ENCODE assay signal across 15 cellular contexts in genomic region chr4:83510442-83510841, GRCh38. TPM values are rescaled to one million over a fixed set of nuclear protein-coding genes. Genes with fewer than 3 reads are reported as not detected.
A peak's percentile ranks its signal among the peaks of the same experiment; 100 is the strongest.
DNase-seq lines count a peak whose midpoint lies in the region; ATAC-seq and TF ChIP-seq lines count a peak whose summit lies in the region.
"Had no signal": no experiment of that assay in that cellular context is flagged by ENCODE, and none has a peak within 500 bp of the region (broad histone marks: within the 10 kb centered on the region; RNA-seq: fewer than 3 reads in every experiment).

No MANE protein-coding gene starts in this region.

- H3K27me3 ChIP-seq in Loucy (ENCODE audit: insufficient read depth, low read length, poor library complexity, severe bottlenecking), result no peaks in the 10 kb centered on the region
- no peaks in the 10 kb centered on the region for H3K27me3 ChIP-seq in neural progenitor cell
- no peaks in the 10 kb centered on the region for H3K27me3 ChIP-seq in H9 (ENCODE audit: insufficient read depth, low read length)

- H4K91ac ChIP-seq in H9 (ENCODE audit: insufficient read length, low read depth, low read length), result no peak overlapping the region

- H3K36me3 ChIP-seq in Loucy (ENCODE audit: insufficient read depth, low read length), result no peaks in the 10 kb centered on the region
- no peaks in the 10 kb centered on the region for H3K36me3 ChIP-seq in neural progenitor cell

- H3K36me3 Mint-ChIP-seq in neural progenitor cell (no peaks in the 10 kb centered on the region), H9 (ENCODE audit: insufficient read depth in 1 of 3, low read depth in 3 of 3) (peaks cover 0 to 5% (median 2%) of the 10 kb centered on the region in 3 experiments; a peak in 1 of 7 replicates)
- H3K36me3 Mint-ChIP-seq in activated CD4-positive, alpha-beta T cell treated with anti-CD3 and anti-CD28 coated beads for 36 hours (ENCODE audit: low read depth), result no peaks in the 10 kb centered on the region

- no peak overlapping the region for H3K9ac ChIP-seq in Loucy (ENCODE audit: low read depth, low read length, poor library complexity, severe bottlenecking)
- no peak overlapping the region for H3K9ac ChIP-seq in neural progenitor cell
- no peak overlapping the region for H3K9ac ChIP-seq in H9 (ENCODE audit: extremely low read depth, insufficient read length, low read length)

- no peak overlapping the region for H2BK12ac ChIP-seq in H9 (ENCODE audit: insufficient read length, low read depth, low read length)

- TF ChIP-seq CTCF in Loucy (conservative IDR thresholded peaks at IDR 0.05; ENCODE audit: low read length) (no peak), neural progenitor cell (IDR thresholded peaks at IDR 0.05) (no peak), H9 (conservative IDR thresholded peaks at IDR 0.05) (no peak)

- no peaks in the 10 kb centered on the region for H3K9me3 Mint-ChIP-seq in neural progenitor cell
- no peaks in the 10 kb centered on the region; a peak in 1 of 5 replicates for H3K9me3 Mint-ChIP-seq in H9
- no peaks in the 10 kb centered on the region for H3K9me3 Mint-ChIP-seq in activated CD4-positive, alpha-beta T cell treated with anti-CD3 and anti-CD28 coated beads for 36 hours (ENCODE audit: low read depth)
- H3K9me3 Mint-ChIP-seq: CD4-positive, alpha-beta T cell had no signal

- no peak overlapping the region for H3K27ac Mint-ChIP-seq in neural progenitor cell
- H3K27ac Mint-ChIP-seq in H9, result no peak overlapping the region
- no peak overlapping the region for H3K27ac Mint-ChIP-seq in activated CD4-positive, alpha-beta T cell treated with anti-CD3 and anti-CD28 coated beads for 36 hours
- H3K27ac Mint-ChIP-seq: B cell; CD4-positive, alpha-beta T cell had no signal

- H2AFZ ChIP-seq in Loucy (ENCODE audit: low read length) (peak overlapping the region; percentile 42; the same call in 1 of the 2 replicates), neural progenitor cell (replicated peaks) (peak overlapping the region; percentile 22), H9 (ENCODE audit: low read length) (no peak overlapping the region)

- H3T11ph ChIP-seq in H9 (ENCODE audit: low read length), result no peak overlapping the region

- no peaks in the 10 kb centered on the region for H3K79me1 ChIP-seq in H9 (ENCODE audit: insufficient read depth, low read depth, low read length, poor library complexity, severe bottlenecking)

- H3K4me3 Mint-ChIP-seq in neural progenitor cell, result no peak overlapping the region
- H3K4me3 Mint-ChIP-seq in H9, result no peak overlapping the region
- no peak overlapping the region for H3K4me3 Mint-ChIP-seq in activated CD4-positive, alpha-beta T cell treated with anti-CD3 and anti-CD28 coated beads for 36 hours
- H3K4me3 Mint-ChIP-seq: B cell; CD4-positive, alpha-beta T cell had no signal

- H4K20me1 ChIP-seq in Loucy (ENCODE audit: insufficient read depth, low read length, poor library complexity, severe bottlenecking) (no peaks in the 10 kb centered on the region), neural progenitor cell (ENCODE audit: low read depth) (no peaks in the 10 kb centered on the region), H9 (ENCODE audit: control insufficient read depth, insufficient read depth, insufficient read length) (no peaks in the 10 kb centered on the region)

- H3K23ac ChIP-seq in H9 (ENCODE audit: insufficient read length, low read depth, low read length), result no peak overlapping the region

- POLR2A ChIA-PET in activated CD4-positive, alpha-beta T cell treated with anti-CD3 and anti-CD28 coated beads for 36 hours (lab: Charles Lee), result no interaction called here

- CTCF ChIA-PET in activated CD4-positive, alpha-beta T cell treated with anti-CD3 and anti-CD28 coated beads for 36 hours (lab: Charles Lee), result interaction anchor here (1.4 to 4.1 kb wide), 5 partner anchors 11 to 133 kb away, joined by 3 to 29 read pairs (median 7); partner anchors contain the start of gene GPAT3

- no peak overlapping the region for H2BK5ac ChIP-seq in H9 (ENCODE audit: insufficient read length, low read length)

- intact Hi-C loops in activated CD4-positive, alpha-beta T cell treated with anti-CD3 and anti-CD28 coated beads for 36 hours (cut with DNase I, micrococcal nuclease), result no loop called here

- H4K5ac ChIP-seq in H9 (ENCODE audit: insufficient read length, low read depth, low read length), result no peak overlapping the region

- H3K27me3 Mint-ChIP-seq in neural progenitor cell (ENCODE audit: insufficient read depth, low read depth), result no peaks in the 10 kb centered on the region
- H3K27me3 Mint-ChIP-seq in H9 (ENCODE audit: low read depth), result no peaks in the 10 kb centered on the region
- no peaks in the 10 kb centered on the region for H3K27me3 Mint-ChIP-seq in activated CD4-positive, alpha-beta T cell treated with anti-CD3 and anti-CD28 coated beads for 36 hours
- H3K27me3 Mint-ChIP-seq: B cell; CD4-positive, alpha-beta T cell had no signal

- H3K4me1 ChIP-seq in Loucy (ENCODE audit: insufficient read depth, low read length, poor library complexity, severe bottlenecking), result no peaks in the 10 kb centered on the region
- H3K4me1 ChIP-seq in neural progenitor cell, result no peaks in the 10 kb centered on the region
- no peaks in the 10 kb centered on the region for H3K4me1 ChIP-seq in H9 (ENCODE audit: insufficient read depth, low read length)

- no peak overlapping the region for H4K8ac ChIP-seq in H9 (replicated peaks; ENCODE audit: insufficient read length, low read depth, low read length)

- H3K4me2 ChIP-seq in Loucy (ENCODE audit: low read depth, low read length, poor library complexity, severe bottlenecking), result no peak overlapping the region
- H3K4me2 ChIP-seq in neural progenitor cell, result no peak overlapping the region
- H3K4me2 ChIP-seq in H9 (ENCODE audit: insufficient read depth, insufficient read length, low read length), result no peak overlapping the region

- H3K9me2 ChIP-seq in Loucy (replicated peaks; ENCODE audit: low read depth, low read length), result no peaks in the 10 kb centered on the region

- H2AK5ac ChIP-seq in H9 (ENCODE audit: insufficient read length, low read length), result no peak overlapping the region

- DNase-seq in neural progenitor cell (ENCODE audit: low spot score), result no peak
- DNase-seq in H9, result no peak
- DNase-seq in activated CD4-positive, alpha-beta T cell treated with anti-CD3 and anti-CD28 coated beads for 36 hours, result no peak
- DNase-seq: C1 segment of cervical spinal cord; Calu3; CD4-positive, alpha-beta T cell; DMS 273 treated with DMSO at 0.1 percent for 48 hours had no signal

- H3K4me1 Mint-ChIP-seq in neural progenitor cell (no peaks in the 10 kb centered on the region), H9 (no peaks in the 10 kb centered on the region)
- no peaks in the 10 kb centered on the region for H3K4me1 Mint-ChIP-seq in activated CD4-positive, alpha-beta T cell treated with anti-CD3 and anti-CD28 coated beads for 36 hours
- H3K4me1 Mint-ChIP-seq: B cell had no signal

- no peaks in the 10 kb centered on the region for H3K9me3 ChIP-seq in Loucy (ENCODE audit: insufficient read depth, low read depth, low read length)
- H3K9me3 ChIP-seq in neural progenitor cell (ENCODE audit: low read depth), result no peaks in the 10 kb centered on the region
- H3K9me3 ChIP-seq in H9 (ENCODE audit: control insufficient read depth, low read depth, low read length), result no peaks in the 10 kb centered on the region

- no CpG with 5 or more reads among the region's 4 CpGs for WGBS in H9 (ENCODE audit: extremely low coverage, insufficient read length, low lambda C conversion rate)

- H3K23me2 ChIP-seq in H9 (ENCODE audit: insufficient read length, low read depth, low read length, poor library complexity, severe bottlenecking), result no peaks in the 10 kb centered on the region

- no peak overlapping the region for H3K18ac ChIP-seq in H9 (ENCODE audit: insufficient read length, low read depth, low read length)

- no peak overlapping the region for H2BK120ac ChIP-seq in H9 (ENCODE audit: low read depth, low read length, poor library complexity, severe bottlenecking)

- no peak overlapping the region for H3K4ac ChIP-seq in H9 (ENCODE audit: low read depth, low read length)

- H3K56ac ChIP-seq in H9 (ENCODE audit: insufficient read length, low read depth, low read length), result no peak overlapping the region

- ATAC-seq in GM18868 (IDR thresholded peaks at IDR 0.05; ENCODE audit: unreplicated experiment) (peak; percentile 76), HG02610 (IDR thresholded peaks at IDR 0.05; ENCODE audit: unreplicated experiment) (peak; percentile 68), GM18907 (IDR thresholded peaks at IDR 0.05; ENCODE audit: unreplicated experiment) (no peak)
- ATAC-seq in activated CD4-positive, alpha-beta T cell treated with anti-CD3 and anti-CD28 coated beads for 36 hours, result no peak
- ATAC-seq: HCT116, K562 had no signal

- H3K79me2 ChIP-seq in Loucy (ENCODE audit: insufficient read depth, low read length) (no peaks in the 10 kb centered on the region), neural progenitor cell (ENCODE audit: low read depth) (no peaks in the 10 kb centered on the region), H9 (ENCODE audit: insufficient read depth, low read length) (no peaks in the 10 kb centered on the region)

- H3K14ac ChIP-seq in H9 (ENCODE audit: insufficient read depth, low read length), result no peak overlapping the region

- no peak overlapping the region for H2BK15ac ChIP-seq in H9 (ENCODE audit: low read depth, low read length)

- H3F3A ChIP-seq in Loucy (ENCODE audit: low read depth), result no peaks in the 10 kb centered on the region
- H3F3A ChIP-seq in neural progenitor cell (ENCODE audit: low read depth), result no peaks in the 10 kb centered on the region

- no peak overlapping the region for H3K27ac ChIP-seq in neural progenitor cell
- no peak overlapping the region for H3K27ac ChIP-seq in H9 (ENCODE audit: insufficient read length, low read depth, low read length)
- H3K27ac ChIP-seq: HL-60 had no signal

- H3K4me3 ChIP-seq in Loucy (ENCODE audit: low read length, poor library complexity, severe bottlenecking) (no peak overlapping the region), neural progenitor cell (no peak overlapping the region)
- H3K4me3 ChIP-seq: K562 had no signal

- no peak overlapping the region for H2BK20ac ChIP-seq in H9 (ENCODE audit: low read depth, low read length, poor library complexity, severe bottlenecking)

RNA-seq across cellular contexts. Expression of gene GPAT3, which starts 25.5 kb away (rescaled TPM):
- 0.99 TPM in 1 of 2 replicates, not detected in the other for total RNA-seq in neural progenitor cell (ENCODE audit: low replicate concordance)
- 0.42 and 1.8 TPM in 2 replicates for total RNA-seq in H9 (2021)
- total RNA-seq in activated CD4-positive, alpha-beta T cell treated with anti-CD3 and anti-CD28 coated beads for 36 hours, result 1 to 10 TPM; 1.3 to 1.6 TPM

RNA-seq across cellular contexts. Expression of gene ABRAXAS1, which starts 25.5 kb away (rescaled TPM):
- 35.8 and 64.2 TPM in 2 replicates for total RNA-seq in neural progenitor cell (ENCODE audit: low replicate concordance)
- total RNA-seq in H9 (2021), result 24.7 and 25.8 TPM in 2 replicates
- 10 to 100 TPM; 19.2 to 22.6 TPM for total RNA-seq in activated CD4-positive, alpha-beta T cell treated with anti-CD3 and anti-CD28 coated beads for 36 hours

RNA-seq across cellular contexts. Expression of gene MRPS18C, which starts 54.6 kb away (rescaled TPM):
- total RNA-seq in neural progenitor cell (ENCODE audit: low replicate concordance) (25.0 and 25.6 TPM in 2 replicates), H9 (2021) (77.6 and 85.4 TPM in 2 replicates)
- 10 to 100 TPM; 78.0 to 89.5 TPM for total RNA-seq in activated CD4-positive, alpha-beta T cell treated with anti-CD3 and anti-CD28 coated beads for 36 hours

RNA-seq across cellular contexts. Expression of gene HELQ, which starts 54.8 kb away (rescaled TPM):
- total RNA-seq in neural progenitor cell (ENCODE audit: low replicate concordance), result 10.8 and 15.3 TPM in 2 replicates
- total RNA-seq in H9 (2021), result 13.9 and 16.2 TPM in 2 replicates
- 10 to 100 TPM in 1 of 2 experiments, 1 to 10 TPM in 1; 9.3 to 10.1 TPM for total RNA-seq in activated CD4-positive, alpha-beta T cell treated with anti-CD3 and anti-CD28 coated beads for 36 hours

Comparison
In these comparisons a context has a peak if more than half of its experiments do, and no peak if none do; other contexts are left out.
1. ATAC-seq: peak in GM18868 (single experiment) and HG02610 (single experiment); none in GM18907 (single experiment) and activated CD4-positive, alpha-beta T cell treated with anti-CD3 and anti-CD28 coated beads for 36 hours (single experiment).